8 cellular contexts compared by ENCODE assay signal in genomic region chr7:140231779-140232491, GRCh38. TPM values are rescaled to one million over a fixed set of nuclear protein-coding genes. Genes with fewer than 3 reads are reported as not detected.
A peak's percentile ranks its signal among the peaks of the same experiment; 100 is the strongest.
DNase-seq lines count a peak whose midpoint lies in the region; ATAC-seq, FAIRE-seq and TF ChIP-seq lines count a peak whose summit lies in the region.

No MANE protein-coding gene starts in this region.

- TF ChIP-seq RAD21 in SK-N-SH (IDR thresholded peaks at IDR 0.05; ENCODE audit: low read length) = no peak

- no peak for TF ChIP-seq EP300 in SK-N-SH (IDR thresholded peaks at IDR 0.05; ENCODE audit: borderline replicate concordance in 1 of 2, low read depth in 1 of 2, low read length in 1 of 2)

- no peaks in the 10 kb centered on the region for H3K36me3 Mint-ChIP-seq in activated T-helper 1 cell treated with anti-CD3 and anti-CD28 coated beads, Interleukin-12 subunit alpha, Interleukin-12 subunit beta, Interleukin-2, Interleukin-4 antibody, amounts not matched to agents 30 ng/mL and 10 ng/mL and 1 ng/mL, durations not matched to agents 14 hours and 24 hours and 36 hours (ENCODE audit: low read depth)

- H3K9ac ChIP-seq in SK-N-SH = no peak overlapping the region

- no peak for TF ChIP-seq CTCF in SK-N-SH (IDR thresholded peaks at IDR 0.05)
- no peak for TF ChIP-seq CTCF in left lung (IDR thresholded peaks at IDR 0.05)
- no peak for TF ChIP-seq CTCF in thoracic aorta (IDR thresholded peaks at IDR 0.05)

- H3K27ac Mint-ChIP-seq in activated T-helper 1 cell treated with anti-CD3 and anti-CD28 coated beads, Interleukin-12 subunit alpha, Interleukin-12 subunit beta, Interleukin-2, Interleukin-4 antibody, amounts not matched to agents 30 ng/mL and 10 ng/mL and 1 ng/mL, durations not matched to agents 14 hours and 24 hours and 36 hours = peak overlapping the region; percentile 94

- peak overlapping the region; percentile 84; the same call in 1 of the 2 replicates for H2AFZ ChIP-seq in SK-N-SH (ENCODE audit: low read depth)

- 77% methylated on average over 12 of the region's 12 CpGs for WGBS in SK-N-SH (ENCODE audit: low lambda C conversion rate)

- H3K9me3 ChIP-seq in SK-N-SH = no peaks in the 10 kb centered on the region
- H3K9me3 ChIP-seq in left lung = no peaks in the 10 kb centered on the region
- H3K9me3 ChIP-seq in thoracic aorta = no peaks in the 10 kb centered on the region

- no peaks in the 10 kb centered on the region for H3F3A ChIP-seq in SK-N-SH (replicated peaks; ENCODE audit: insufficient read depth)

- H3K27ac ChIP-seq in SK-N-SH (ENCODE audit: low read depth in 2 of 2, low read length in 1 of 2) = no peak overlapping the region
- peak overlapping the region; percentile 14 to 76 for H3K27ac ChIP-seq in left lung
- no peak overlapping the region for H3K27ac ChIP-seq in thoracic aorta

- no peaks in the 10 kb centered on the region for H3K9me2 ChIP-seq in SK-N-SH

- H3K4me1 ChIP-seq in SK-N-SH (ENCODE audit: control insufficient read depth in 1 of 2, insufficient read depth in 2 of 2, low read depth in 1 of 2, low read length in 1 of 2) = peaks cover 0 to 11% of the 10 kb centered on the region in 2 experiments; a peak in 1 of 4 replicates
- H3K4me1 ChIP-seq in left lung = peaks cover 8 to 42% of the 10 kb centered on the region in 2 donors
- H3K4me1 ChIP-seq in thoracic aorta (ENCODE audit: control insufficient read depth in 1 of 2, low read depth in 2 of 2) = peaks cover 0 to 18% of the 10 kb centered on the region in 2 donors

- intact Hi-C loops in activated T-helper 1 cell treated with anti-CD3 and anti-CD28 coated beads, Interleukin-12 subunit alpha, Interleukin-12 subunit beta, Interleukin-2, Interleukin-4 antibody, amounts not matched to agents 30 ng/mL and 10 ng/mL and 1 ng/mL, durations not matched to agents 14 hours and 24 hours and 36 hours (cut with micrococcal nuclease) = loop anchor here (1.0 to 5.0 kb wide), 10 partner anchors 9 to 440 kb away; partner anchors contain the start of genes ADCK2, MKRN1 and RAB19
- intact Hi-C loops in left lung (cut with DNase I) = no loop called here

- H3K4me2 ChIP-seq in SK-N-SH = peak overlapping the region; percentile 96

- CTCF ChIA-PET in SK-N-SH (lab: Yijun Ruan, JAX) = interaction anchor here (0.7 to 2.0 kb wide), 3 partner anchors 10 to 114 kb away, joined by 4 to 5 read pairs (median 4); no protein-coding TSS in a partner anchor

- DNase-seq in SK-N-SH (no peak), left lung (no peak), thoracic aorta (ENCODE audit: low spot score) (no peak), frontal cortex (ENCODE audit: low spot score in 2 of 2) (no peak), NCI-H446 treated with DMSO at 0.1 percent for 48 hours (lab: John Stamatoyannopoulos, UW) (no peak)
- no peak for DNase-seq in activated T-helper 1 cell treated with anti-CD3 and anti-CD28 coated beads, Interleukin-12 subunit alpha, Interleukin-12 subunit beta, Interleukin-2, Interleukin-4 antibody, amounts not matched to agents 30 ng/mL and 10 ng/mL and 1 ng/mL, durations not matched to agents 14 hours and 24 hours and 36 hours (ENCODE audit: low spot score)

- POLR2A ChIA-PET in SK-N-SH (lab: Yijun Ruan, JAX) = interaction anchor here (1.5 kb wide), 1 partner anchor 55 kb away, joined by 8 read pairs; the partner anchor contains the start of gene KDM7A

- H3K4me1 Mint-ChIP-seq in activated T-helper 1 cell treated with anti-CD3 and anti-CD28 coated beads, Interleukin-12 subunit alpha, Interleukin-12 subunit beta, Interleukin-2, Interleukin-4 antibody, amounts not matched to agents 30 ng/mL and 10 ng/mL and 1 ng/mL, durations not matched to agents 14 hours and 24 hours and 36 hours (ENCODE audit: low read depth) = peaks cover 40% of the 10 kb centered on the region

- H3K27me3 ChIP-seq in SK-N-SH (ENCODE audit: insufficient read depth) (peaks cover 31% of the 10 kb centered on the region), left lung (peaks cover 0 to 47% of the 10 kb centered on the region in 2 donors), thoracic aorta (replicated peaks; ENCODE audit: insufficient read depth) (no peaks in the 10 kb centered on the region)

- no peaks in the 10 kb centered on the region for H3K27me3 Mint-ChIP-seq in activated T-helper 1 cell treated with anti-CD3 and anti-CD28 coated beads, Interleukin-12 subunit alpha, Interleukin-12 subunit beta, Interleukin-2, Interleukin-4 antibody, amounts not matched to agents 30 ng/mL and 10 ng/mL and 1 ng/mL, durations not matched to agents 14 hours and 24 hours and 36 hours (ENCODE audit: insufficient read depth)

- H3K36me3 ChIP-seq in SK-N-SH (replicated peaks in 1 of 2; ENCODE audit: control insufficient read depth in 1 of 2, insufficient read depth in 2 of 2, low read length in 1 of 2) = no peaks in the 10 kb centered on the region
- no peaks in the 10 kb centered on the region for H3K36me3 ChIP-seq in left lung
- no peaks in the 10 kb centered on the region for H3K36me3 ChIP-seq in thoracic aorta

- H3K79me2 ChIP-seq in SK-N-SH (ENCODE audit: insufficient read depth) = no peaks in the 10 kb centered on the region

- H3K4me3 ChIP-seq in SK-N-SH (ENCODE audit: low read depth in 2 of 2, low read length in 1 of 2) (peak overlapping the region in 1 of 2 experiments; percentile 56; a peak in 1 of 4 replicates), left lung (peak overlapping the region; percentile 40 to 54), thoracic aorta (peak overlapping the region; percentile 73)

- no peak for ATAC-seq in SK-N-SH treated with all-trans-retinoic acid at 6 μM for 48 hours
- ATAC-seq in left lung = peak; percentile 42
- no peak for ATAC-seq in thoracic aorta (ENCODE audit: insufficient number of reproducible peaks, low FRiP score, low read depth)
- ATAC-seq in HG03520 (IDR thresholded peaks at IDR 0.05; ENCODE audit: unreplicated experiment) = no peak

- H3K9me3 Mint-ChIP-seq in activated T-helper 1 cell treated with anti-CD3 and anti-CD28 coated beads, Interleukin-12 subunit alpha, Interleukin-12 subunit beta, Interleukin-2, Interleukin-4 antibody, amounts not matched to agents 30 ng/mL and 10 ng/mL and 1 ng/mL, durations not matched to agents 14 hours and 24 hours and 36 hours = no peaks in the 10 kb centered on the region

- no peak for FAIRE-seq in frontal cortex (lab: Jason Lieb, UNC)

- H4K20me1 ChIP-seq in SK-N-SH (ENCODE audit: insufficient read depth) = no peaks in the 10 kb centered on the region

- H3K4me3 Mint-ChIP-seq in activated T-helper 1 cell treated with anti-CD3 and anti-CD28 coated beads, Interleukin-12 subunit alpha, Interleukin-12 subunit beta, Interleukin-2, Interleukin-4 antibody, amounts not matched to agents 30 ng/mL and 10 ng/mL and 1 ng/mL, durations not matched to agents 14 hours and 24 hours and 36 hours = peak overlapping the region; percentile 91

TF ChIP-seq in SK-N-SH, 30 proteins besides CTCF, POLR2A, EP300 and RAD21 (continues in another document):
- TF ChIP-seq YY1 (IDR thresholded peaks at IDR 0.05; ENCODE audit: low read depth) (no peak), FOXM1 (IDR thresholded peaks at IDR 0.05; ENCODE audit: low read depth) (no peak)

TF ChIP-seq in SK-N-SH treated with all-trans-retinoic acid at 6 μM for 48 hours, 23 proteins besides CTCF, POLR2A, EP300 and RAD21:
- TF ChIP-seq, protein P1, sequence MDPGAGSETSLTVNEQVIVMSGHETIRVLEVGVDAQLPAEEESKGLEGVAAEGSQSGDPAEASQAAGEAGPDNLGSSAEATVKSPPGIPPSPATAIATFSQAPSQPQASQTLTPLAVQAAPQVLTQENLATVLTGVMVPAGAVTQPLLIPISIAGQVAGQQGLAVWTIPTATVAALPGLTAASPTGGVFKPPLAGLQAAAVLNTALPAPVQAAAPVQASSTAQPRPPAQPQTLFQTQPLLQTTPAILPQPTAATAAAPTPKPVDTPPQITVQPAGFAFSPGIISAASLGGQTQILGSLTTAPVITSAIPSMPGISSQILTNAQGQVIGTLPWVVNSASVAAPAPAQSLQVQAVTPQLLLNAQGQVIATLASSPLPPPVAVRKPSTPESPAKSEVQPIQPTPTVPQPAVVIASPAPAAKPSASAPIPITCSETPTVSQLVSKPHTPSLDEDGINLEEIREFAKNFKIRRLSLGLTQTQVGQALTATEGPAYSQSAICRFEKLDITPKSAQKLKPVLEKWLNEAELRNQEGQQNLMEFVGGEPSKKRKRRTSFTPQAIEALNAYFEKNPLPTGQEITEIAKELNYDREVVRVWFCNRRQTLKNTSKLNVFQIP (CRISPR knock-in tag; IDR thresholded peaks at IDR 0.05; ENCODE audit: borderline replicate concordance, low read depth) = no peak
- TF ChIP-seq ISL1 (CRISPR knock-in tag; IDR thresholded peaks at IDR 0.05) = no peak

RNA-seq across cellular contexts. Expression of gene KDM7A, which starts 55.2 kb away (rescaled TPM):
- polyA plus RNA-seq in SK-N-SH (2012; rRNA removed) = 0.94 and 1.1 TPM in 2 replicates
- 0.91 and 1.0 TPM in 2 replicates for polyA plus RNA-seq in SK-N-SH (2012; cell fraction: cytosol; rRNA removed)
- polyA plus RNA-seq in SK-N-SH (2012; cell fraction: nucleus; rRNA removed) = 6.0 and 6.9 TPM in 2 replicates
- 24.7 and 28.1 TPM in 2 replicates for total RNA-seq in activated T-helper 1 cell treated with anti-CD3 and anti-CD28 coated beads, Interleukin-12 subunit alpha, Interleukin-12 subunit beta, Interleukin-2, Interleukin-4 antibody, amounts not matched to agents 30 ng/mL and 10 ng/mL and 1 ng/mL, durations not matched to agents 14 hours and 24 hours and 36 hours
- total RNA-seq in left lung = 10 to 100 TPM; 13.2 to 20.0 TPM
- total RNA-seq in thoracic aorta = 10 to 100 TPM; 27.9 to 42.7 TPM
- 16.3 TPM for total RNA-seq in frontal cortex

Comparison
In these comparisons a context has a peak if more than half of its experiments do, and no peak if none do; other contexts are left out.
1. H3K27ac ChIP-seq: peak in left lung (2 of 2); none in SK-N-SH (0 of 2) and thoracic aorta (0 of 2).